16 cellular contexts compared by ENCODE assay signal in the genomic region with DNA sequence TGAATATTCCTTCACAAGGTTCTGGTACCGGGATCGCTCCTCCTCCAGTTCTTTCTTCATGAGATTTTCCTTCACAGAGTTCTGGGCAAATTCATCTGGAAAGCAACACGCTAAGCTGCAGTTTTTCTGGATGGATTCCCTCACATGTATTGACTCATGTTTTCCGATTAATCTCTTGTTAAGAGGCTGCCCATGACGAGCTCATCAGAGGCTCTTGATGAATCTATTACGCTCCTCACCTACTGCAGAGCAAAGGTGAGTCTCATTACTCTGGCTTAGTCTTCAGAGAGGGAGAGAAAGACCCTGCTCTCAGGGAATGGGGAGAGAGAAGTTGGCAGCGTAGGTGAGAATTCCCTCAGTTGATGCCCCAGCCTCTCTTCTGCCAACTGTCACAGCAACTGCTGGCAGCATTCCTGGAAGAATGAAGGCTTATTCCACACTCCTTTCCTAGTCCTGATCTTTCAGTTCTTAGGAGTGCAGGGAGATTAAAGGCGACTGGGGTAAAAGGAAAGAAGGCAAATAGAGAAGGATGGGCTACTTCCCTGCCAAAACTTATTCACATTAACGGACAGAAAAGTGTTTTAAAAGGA.
"Had no signal": no experiment of that assay in that cellular context is flagged by ENCODE, and none has a peak within 500 bp of the region (broad histone marks: within the 10 kb centered on the region; RNA-seq: fewer than 3 reads in every experiment).

No MANE protein-coding gene starts in this region.

- H3K4me3 ChIP-seq: lung, neural progenitor cell, sigmoid colon, stomach, thoracic aorta had no signal

- H3K27ac ChIP-seq: brain microvascular endothelial cell, neural progenitor cell, sigmoid colon, stomach, thoracic aorta had no signal

- H3K36me3 ChIP-seq: brain microvascular endothelial cell, neural progenitor cell, sigmoid colon, thoracic aorta had no signal

- ATAC-seq: effector memory CD8-positive, alpha-beta T cell; T-cell had no signal

- H3K27me3 ChIP-seq: brain microvascular endothelial cell, neural progenitor cell, sigmoid colon, stomach had no signal

- H3K4me1 ChIP-seq: neural progenitor cell, sigmoid colon, stomach had no signal

- DNase-seq: activated CD4-positive, alpha-beta T cell treated with anti-CD3 and anti-CD28 coated beads, Interleukin-2, amount 10 ng/mL, durations not matched to agents 7 days and 5 days; activated naive CD4-positive, alpha-beta T cell treated with anti-CD3 and anti-CD28 coated beads, Interleukin-2, amount 50 U/mL, for 16 hours; effector memory CD8-positive, alpha-beta T cell; hypothalamus; kidney glomerular epithelial cell; midbrain; sigmoid colon; SK-N-SH; stimulated activated CD4-positive, alpha-beta T cell treated with anti-CD3 and anti-CD28 coated beads, Interleukin-2, amount 100 ng/mL, for 24 hours; stomach; T-cell; T-helper 9 cell had no signal

- H3K9me3 ChIP-seq: sigmoid colon, SK-N-SH, stomach, thoracic aorta had no signal
